Comparison of ENCODE assay signal across 1 cellular context in the genomic region with DNA sequence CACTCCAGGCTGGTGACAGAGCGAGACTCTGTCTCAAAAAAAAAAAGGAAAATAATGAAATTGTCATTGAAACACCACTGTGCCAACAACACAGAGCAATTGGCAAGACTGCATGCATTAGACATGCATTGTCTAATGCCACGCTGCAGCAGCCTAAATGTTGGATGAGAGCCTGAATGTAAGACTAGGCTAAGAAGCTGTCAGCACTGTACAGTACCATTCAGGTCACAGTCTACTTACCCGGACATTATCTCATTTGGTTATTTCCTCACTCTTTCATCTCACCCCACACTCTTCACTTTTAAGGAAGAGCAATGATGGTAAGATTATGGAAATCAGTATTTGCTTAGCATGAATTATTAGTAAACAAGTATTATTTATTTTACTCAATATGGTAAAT.
TF ChIP-seq lines count a peak whose summit lies in the region.

No MANE protein-coding gene starts in this region.

TF ChIP-seq in IMR-90, 13 proteins besides CTCF, POLR2A, EP300 and RAD21 (continued from another document):
- TF ChIP-seq NFE2L2 (IDR thresholded peaks at IDR 0.05; ENCODE audit: low read depth, low read length) (no peak), MAZ (IDR thresholded peaks at IDR 0.05; ENCODE audit: borderline replicate concordance, low read depth, low read length) (no peak), MAFK (IDR thresholded peaks at IDR 0.05; ENCODE audit: low read depth, low read length) (no peak), CHD1 (IDR thresholded peaks at IDR 0.05; ENCODE audit: low read depth, low read length) (no peak), CEBPB (IDR thresholded peaks at IDR 0.05; ENCODE audit: low read depth, low read length) (no peak), RCOR1 (IDR thresholded peaks at IDR 0.05; ENCODE audit: insufficient replicate concordance, low read length) (no peak)
- TF ChIP-seq, protein P1, sequence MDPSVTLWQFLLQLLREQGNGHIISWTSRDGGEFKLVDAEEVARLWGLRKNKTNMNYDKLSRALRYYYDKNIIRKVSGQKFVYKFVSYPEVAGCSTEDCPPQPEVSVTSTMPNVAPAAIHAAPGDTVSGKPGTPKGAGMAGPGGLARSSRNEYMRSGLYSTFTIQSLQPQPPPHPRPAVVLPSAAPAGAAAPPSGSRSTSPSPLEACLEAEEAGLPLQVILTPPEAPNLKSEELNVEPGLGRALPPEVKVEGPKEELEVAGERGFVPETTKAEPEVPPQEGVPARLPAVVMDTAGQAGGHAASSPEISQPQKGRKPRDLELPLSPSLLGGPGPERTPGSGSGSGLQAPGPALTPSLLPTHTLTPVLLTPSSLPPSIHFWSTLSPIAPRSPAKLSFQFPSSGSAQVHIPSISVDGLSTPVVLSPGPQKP (IDR thresholded peaks at IDR 0.05; ENCODE audit: borderline replicate concordance, low read depth, low read length) = no peak
